In genomic region chr2:37400041-37400440, GRCh38 we compare ENCODE assay signal across 27 cellular contexts. TPM values are rescaled to one million over a fixed set of nuclear protein-coding genes. Genes with fewer than 3 reads are reported as not detected.
"Had no signal": no experiment of that assay in that cellular context is flagged by ENCODE, and none has a peak within 500 bp of the region (broad histone marks: within the 10 kb centered on the region; RNA-seq: fewer than 3 reads in every experiment).

No MANE protein-coding gene starts in this region.

- H3K36me3 ChIP-seq: left lung, lower lobe of right lung, right atrium auricular region, suprapubic skin, thoracic aorta, tibial artery, upper lobe of right lung had no signal

- H3K4me3 ChIP-seq: left lung, lower lobe of right lung, right atrium auricular region, skin epidermis, suprapubic skin, thoracic aorta, tibial artery, upper lobe of right lung had no signal

- FAIRE-seq: islet of Langerhans, kidney, urothelium cell line had no signal

- H3K27ac ChIP-seq: left lung, lower lobe of right lung, parathyroid adenoma, right atrium auricular region, skin epidermis, suprapubic skin, thoracic aorta, tibial artery, upper lobe of right lung had no signal

- H3K9me3 ChIP-seq: left lung, lower lobe of right lung, right atrium auricular region, suprapubic skin, thoracic aorta, tibial artery, upper lobe of right lung had no signal

- ATAC-seq: left colon; left lung; lower lobe of right lung; naive thymus-derived CD8-positive, alpha-beta T cell; sciatic nerve; stimulated activated naive B cell treated with anti-CD40 and anti-IgM and Interleukin-4, amounts not matched to agents 10 μg/mL and 1 μg/mL and 100 μg/mL, for 72 hours; upper lobe of right lung had no signal

- H3K4me1 ChIP-seq: left lung, lower lobe of right lung, parathyroid adenoma, right atrium auricular region, tibial artery, upper lobe of right lung had no signal

- H3K27me3 ChIP-seq: left lung, right atrium auricular region, suprapubic skin, tibial artery, upper lobe of right lung had no signal

- DNase-seq: hypothalamus; immature natural killer cell; kidney; left colon; left lung; lower lobe of right lung; mammary epithelial cell; mesenchymal stem cell; naive thymus-derived CD8-positive, alpha-beta T cell; nucleus accumbens; stimulated activated CD4-positive, alpha-beta T cell treated with anti-CD3 and anti-CD28 coated beads, Interleukin-12 subunit alpha, Interleukin-12 subunit beta, amount 100 ng/mL, for 4 hours; stimulated activated CD4-positive, alpha-beta T cell treated with anti-CD3 and anti-CD28 coated beads, Interleukin-15, amount 100 ng/mL, for 24 hours; stimulated activated CD4-positive, alpha-beta T cell treated with anti-CD3 and anti-CD28 coated beads, Interleukin-2, amount 100 ng/mL, for 24 hours; stimulated activated CD4-positive, alpha-beta T cell treated with anti-CD3 and anti-CD28 coated beads, Interleukin-4, amount 100 ng/mL, for 1 hour; stimulated activated naive B cell treated with anti-CD40 and anti-IgM and Interleukin-4, amounts not matched to agents 10 μg/mL and 1 μg/mL and 100 μg/mL, for 72 hours; tibial artery; trophoblast cell; upper lobe of right lung had no signal

- H2AFZ ChIP-seq: parathyroid adenoma had no signal

- H3K79me2 ChIP-seq: parathyroid adenoma had no signal

- H3K9ac ChIP-seq: parathyroid adenoma had no signal

RNA-seq across cellular contexts. Expression of gene QPCT, which starts 55.6 kb away (rescaled TPM):
- total RNA-seq: neural crest cell had no signal
